ENCODE assay signal across 28 cellular contexts in genomic region chr5:42632501-42632900, GRCh38.
"Had no signal": no experiment of that assay in that cellular context is flagged by ENCODE, and none has a peak within 500 bp of the region (broad histone marks: within the 10 kb centered on the region; RNA-seq: fewer than 3 reads in every experiment).

No MANE protein-coding gene starts in this region.

- H3K4me1 ChIP-seq: esophagus muscularis mucosa, left lung, testis, transverse colon had no signal

- H3K36me3 ChIP-seq: brain microvascular endothelial cell, esophagus muscularis mucosa, heart right ventricle, left lung, transverse colon had no signal

- H3K27me3 ChIP-seq: brain microvascular endothelial cell, esophagus muscularis mucosa, heart right ventricle, left lung, testis, transverse colon had no signal

- ATAC-seq: heart right ventricle; left lung; naive thymus-derived CD4-positive, alpha-beta T cell had no signal

- H3K4me3 ChIP-seq: esophagus muscularis mucosa, heart right ventricle, left lung, lung, psoas muscle, smooth muscle cell, testis, transverse colon had no signal

- H2AFZ ChIP-seq: parathyroid adenoma had no signal

- H3K79me2 ChIP-seq: parathyroid adenoma had no signal

- H3K27ac ChIP-seq: brain microvascular endothelial cell, esophagus muscularis mucosa, heart right ventricle, left lung, parathyroid adenoma, psoas muscle, testis, transverse colon had no signal

- DNase-seq: activated CD4-positive, alpha-beta memory T cell treated with anti-CD3 and anti-CD28 coated beads, Interleukin-2, amount 10 ng/mL, durations not matched to agents 7 days and 5 days; activated CD4-positive, alpha-beta T cell treated with anti-CD3 and anti-CD28 coated beads, Interleukin-2, amount 10 ng/mL, durations not matched to agents 7 days and 5 days; activated CD4-positive, CD25-positive, alpha-beta regulatory T cell treated with anti-CD3 and anti-CD28 coated beads, Interleukin-2, amount 50 U/mL, for 72 hours; activated CD8-positive, alpha-beta memory T cell treated with anti-CD3 and anti-CD28 coated beads, Interleukin-2, amount 50 U/mL, for 48 hours; activated gamma-delta T cell; activated naive CD4-positive, alpha-beta T cell treated with anti-CD3 and anti-CD28 coated beads, Interleukin-2, amount 10 ng/mL, durations not matched to agents 7 days and 5 days; activated naive CD8-positive, alpha-beta T cell treated with anti-CD3 and anti-CD28 coated beads, Interleukin-2, amount 10 ng/mL, durations not matched to agents 7 days and 5 days; activated T-cell treated with anti-CD3 and anti-CD28 coated beads, Interleukin-2, amount 50 U/mL, for 24 hours; amniotic stem cell; brain microvascular endothelial cell; caudate nucleus; cortex of kidney; foreskin melanocyte; heart right ventricle; left lung; naive thymus-derived CD4-positive, alpha-beta T cell; occipital lobe; psoas muscle; stimulated activated CD4-positive, alpha-beta T cell treated with anti-CD3 and anti-CD28 coated beads, Interleukin-15, amount 100 ng/mL, for 24 hours; stimulated activated CD4-positive, alpha-beta T cell treated with anti-CD3 and anti-CD28 coated beads, Interleukin-2, amount 100 ng/mL, for 24 hours; stimulated activated naive CD4-positive, alpha-beta T cell; T-helper 9 cell; testis; transverse colon had no signal

- H3K4me2 ChIP-seq: smooth muscle cell had no signal

- H3K9me3 ChIP-seq: esophagus muscularis mucosa, heart right ventricle, left lung, psoas muscle, testis, transverse colon had no signal

- H3K9ac ChIP-seq: parathyroid adenoma had no signal
